In genomic region chr5:543755-544674, GRCh38 we compare ENCODE assay signal across 9 cellular contexts. TPM values are rescaled to one million over a fixed set of nuclear protein-coding genes. Genes with fewer than 3 reads are reported as not detected.
DNase-seq lines count a peak whose midpoint lies in the region; ATAC-seq and TF ChIP-seq lines count a peak whose summit lies in the region.
"Had no signal": no experiment of that assay in that cellular context is flagged by ENCODE, and none has a peak within 500 bp of the region (broad histone marks: within the 10 kb centered on the region; RNA-seq: fewer than 3 reads in every experiment).

No MANE protein-coding gene starts in this region.

- H3K4me1 Mint-ChIP-seq in IgD-negative memory B cell (peaks cover 8 to 11% (median 10%) of the 10 kb centered on the region in 3 donors), Calu3 (ENCODE audit: low read depth, unreplicated experiment) (no peaks in the 10 kb centered on the region)
- H3K4me1 Mint-ChIP-seq: mesothelial cell of epicardium had no signal

- no peak for TF ChIP-seq CTCF in Calu3 (IDR thresholded peaks at IDR 0.05; ENCODE audit: unreplicated experiment)

- intact Hi-C loops in Calu3 (cut with micrococcal nuclease; ENCODE audit: unreplicated experiment): no loop called here

- DNase-seq in GDM1 (lab: John Stamatoyannopoulos, UW): peak; percentile 64
- DNase-seq in activated T-cell treated with anti-CD3 and anti-CD28 coated beads for 1 hour (ENCODE audit: low read depth): peak; percentile 21
- peak; percentile 75 for DNase-seq in mucosa of gallbladder (ENCODE audit: low spot score)
- DNase-seq in HuH-7 (ENCODE audit: low spot score): no peak
- no peak for DNase-seq in Calu3
- no peak for DNase-seq in T-helper 9 cell

- H3K27ac Mint-ChIP-seq in IgD-negative memory B cell: peak overlapping the region; percentile 80 to 91 (median 83)
- H3K27ac Mint-ChIP-seq in Calu3 (ENCODE audit: unreplicated experiment): no peak overlapping the region
- H3K27ac Mint-ChIP-seq: mesothelial cell of epicardium had no signal

- ATAC-seq in GM21528 (IDR thresholded peaks at IDR 0.05; ENCODE audit: low FRiP score, unreplicated experiment): peak; percentile 91

- CTCF ChIA-PET in Calu3 (lab: Charles Lee): interaction anchor here (0.6 to 0.7 kb wide), 2 partner anchors 23 to 493 kb away, joined by 4 to 5 read pairs; no protein-coding TSS in a partner anchor

- H3K36me3 Mint-ChIP-seq in IgD-negative memory B cell: no peaks in the 10 kb centered on the region
- no peaks in the 10 kb centered on the region for H3K36me3 Mint-ChIP-seq in Calu3 (ENCODE audit: insufficient read depth, unreplicated experiment)
- H3K36me3 Mint-ChIP-seq: mesothelial cell of epicardium had no signal

- H3K4me3 Mint-ChIP-seq in IgD-negative memory B cell (peak overlapping the region; percentile 37 to 89 (median 72)), Calu3 (ENCODE audit: low read depth, unreplicated experiment) (no peak overlapping the region)
- H3K4me3 Mint-ChIP-seq: mesothelial cell of epicardium had no signal

- no TSS peak for BruUV-seq in Calu3 (replicated peaks; lab: Mats Ljungman, UMichigan)

- H3K9me3 Mint-ChIP-seq in IgD-negative memory B cell: peaks cover 0 to 2% (median 0%) of the 10 kb centered on the region in 3 donors
- peaks cover under 1% of the 10 kb centered on the region for H3K9me3 Mint-ChIP-seq in Calu3 (ENCODE audit: low read depth, unreplicated experiment)
- H3K9me3 Mint-ChIP-seq: mesothelial cell of epicardium had no signal

- H3K27me3 Mint-ChIP-seq in IgD-negative memory B cell (peaks cover 22% of the 10 kb centered on the region), Calu3 (ENCODE audit: unreplicated experiment) (peaks cover 61% of the 10 kb centered on the region)

RNA-seq across cellular contexts. Expression of gene SLC9A3, which starts 19.8 kb away (rescaled TPM):
- polyA plus RNA-seq in IgD-negative memory B cell: 1.2 TPM
- total RNA-seq in mucosa of gallbladder (537 TPM), Calu3 (2022) (1.1 and 2.0 TPM in 2 replicates)

Comparison
In these comparisons a context has a peak if more than half of its experiments do, and no peak if none do; other contexts are left out.
1. DNase-seq: peak in GDM1 (single experiment), activated T-cell treated with anti-CD3 and anti-CD28 coated beads for 1 hour (single experiment) and mucosa of gallbladder (single experiment); none in HuH-7 (single experiment), Calu3 (single experiment) and T-helper 9 cell (single experiment).
2. RNA of gene SLC9A3, which starts 19.8 kb away (total RNA-seq): 537 TPM in mucosa of gallbladder (single experiment); 1.1 to 2.0 TPM in Calu3; every median in the first group is over 100 times any median in the second.